Comparison of ENCODE assay signal across 18 cellular contexts in genomic region chr1:230199034-230199433, GRCh38.
A peak's percentile ranks its signal among the peaks of the same experiment; 100 is the strongest.
DNase-seq lines count a peak whose midpoint lies in the region; ATAC-seq and TF ChIP-seq lines count a peak whose summit lies in the region.
"Had no signal": no experiment of that assay in that cellular context is flagged by ENCODE, and none has a peak within 500 bp of the region (broad histone marks: within the 10 kb centered on the region; RNA-seq: fewer than 3 reads in every experiment).

No MANE protein-coding gene starts in this region.

- POLR2A ChIA-PET in HEK293 (lab: Yijun Ruan, JAX) = no interaction called here

- H3K27me3 ChIP-seq in osteoblast (ENCODE audit: insufficient read depth, low read length) = no peaks in the 10 kb centered on the region
- H3K27me3 ChIP-seq: BLaER1 treated with 17β-estradiol and CSF1 and Interleukin-3, amounts not matched to agents 10 nM and 100 nM; Peyer's patch had no signal

- H3K4me3 ChIP-seq in HEK293 (ENCODE audit: low read depth, low read length) = no peak overlapping the region
- no peak overlapping the region for H3K4me3 ChIP-seq in osteoblast (ENCODE audit: insufficient read depth, low read length)
- H3K4me3 ChIP-seq: BLaER1 treated with 17β-estradiol and CSF1 and Interleukin-3, amounts not matched to agents 10 nM and 100 nM; Peyer's patch had no signal

- DNase-seq in chondrocyte (ENCODE audit: low spot score) (no peak), osteoblast (ENCODE audit: insufficient read length, low spot score, missing footprints) (peak; percentile 4), GM20000 (ENCODE audit: low spot score) (no peak)
- no peak for DNase-seq in stimulated activated naive CD4-positive, alpha-beta T cell treated with Interleukin-2 at 50 U/mL for 16 hours (lab: John Stamatoyannopoulos, UW)
- DNase-seq: CD4-positive, alpha-beta memory T cell; HFFc6; NCI-H1092 treated with DMSO at 0.1 percent for 48 hours; NCI-H1436 treated with DMSO at 0.1 percent for 48 hours; NCI-H1930; NCI-H226; NCI-H510A treated with DMSO at 0.1 percent for 48 hours; NCI-H82; Peyer's patch had no signal

- H3K27ac ChIP-seq in HEK293 (ENCODE audit: extremely low read depth, low read depth, low read length) (no peak overlapping the region), KOPT-K1 (ENCODE audit: low read depth, low read length, poor library complexity, severe bottlenecking) (peak overlapping the region; percentile 26), osteoblast (ENCODE audit: low read depth, low read length) (no peak overlapping the region)
- H3K27ac ChIP-seq: BLaER1 treated with 17β-estradiol and CSF1 and Interleukin-3, amounts not matched to agents 10 nM and 100 nM; Peyer's patch had no signal

- no peak overlapping the region for H3K4me2 ChIP-seq in osteoblast (ENCODE audit: insufficient read depth, low read length)
- H3K4me2 ChIP-seq: BLaER1 treated with 17β-estradiol and CSF1 and Interleukin-3, amounts not matched to agents 10 nM and 100 nM had no signal

- H3K36me3 ChIP-seq in HEK293 (ENCODE audit: control insufficient read depth in 2 of 2, insufficient read depth in 1 of 2, low read length in 2 of 2) (peaks cover 0 to 6% of the 10 kb centered on the region in 2 experiments; a peak in 2 of 3 replicates), KOPT-K1 (ENCODE audit: insufficient read depth, low read length) (peaks cover 80% of the 10 kb centered on the region), osteoblast (ENCODE audit: insufficient read depth, low read length) (peaks cover 12% of the 10 kb centered on the region)

- H3K9me3 ChIP-seq in HEK293 (ENCODE audit: control insufficient read depth, insufficient read depth, low read depth, low read length) (no peaks in the 10 kb centered on the region), KOPT-K1 (ENCODE audit: insufficient read depth, low read length, poor library complexity, severe bottlenecking) (no peaks in the 10 kb centered on the region), osteoblast (ENCODE audit: low read depth, low read length) (no peaks in the 10 kb centered on the region)
- H3K9me3 ChIP-seq: BLaER1 treated with 17β-estradiol and CSF1 and Interleukin-3, amounts not matched to agents 10 nM and 100 nM; Peyer's patch had no signal

- no peak for ATAC-seq in HG02623 (IDR thresholded peaks at IDR 0.05; ENCODE audit: unreplicated experiment)
- ATAC-seq: SK-N-SH treated with all-trans-retinoic acid at 6 μM for 48 hours had no signal

- H3K27me3 Mint-ChIP-seq in chondrocyte (ENCODE audit: low read depth) = no peaks in the 10 kb centered on the region
- H3K27me3 Mint-ChIP-seq: CD4-positive, alpha-beta memory T cell had no signal

- H3K4me1 ChIP-seq in HEK293 (ENCODE audit: control insufficient read depth, insufficient read depth, low read length) (no peaks in the 10 kb centered on the region), osteoblast (ENCODE audit: insufficient read depth, low read length) (no peaks in the 10 kb centered on the region)
- H3K4me1 ChIP-seq: Peyer's patch had no signal

- no peaks in the 10 kb centered on the region for H3K9me3 Mint-ChIP-seq in chondrocyte (ENCODE audit: low read depth)
- H3K9me3 Mint-ChIP-seq: CD4-positive, alpha-beta memory T cell; HFFc6 had no signal

- peaks cover 17% of the 10 kb centered on the region for H3K4me1 Mint-ChIP-seq in chondrocyte (ENCODE audit: low read depth)

- CTCF ChIA-PET in HEK293 (lab: Yijun Ruan, JAX) = interaction anchor here (0.6 to 1.1 kb wide), 4 partner anchors 68 to 1010 kb away, joined by 3 read pairs; partner anchors contain the start of gene ABCB10

- H3K79me2 ChIP-seq in osteoblast (ENCODE audit: insufficient read depth, low read length) = peaks cover 65% of the 10 kb centered on the region

- no peak for TF ChIP-seq CTCF in HEK293 (tag by site-specific recombination; IDR thresholded peaks at IDR 0.05)
- no peak for TF ChIP-seq CTCF in chondrocyte (IDR thresholded peaks at IDR 0.05)
- no peak for TF ChIP-seq CTCF in osteoblast (IDR thresholded peaks at IDR 0.05; ENCODE audit: extremely low read depth, low read depth, low read length)
- no peak for TF ChIP-seq CTCF in GM20000 (IDR thresholded peaks at IDR 0.05; ENCODE audit: extremely low read depth, missing control alignments)

- H3K36me3 Mint-ChIP-seq in chondrocyte (ENCODE audit: low read depth) = peaks cover 10% of the 10 kb centered on the region

- H4K20me1 ChIP-seq in osteoblast (ENCODE audit: insufficient read depth, low read length) = peaks cover 51% of the 10 kb centered on the region

- H3K4me3 Mint-ChIP-seq in chondrocyte (ENCODE audit: unreplicated experiment) = no peak overlapping the region
- H3K4me3 Mint-ChIP-seq: CD4-positive, alpha-beta memory T cell; HFFc6 had no signal

- peak overlapping the region; percentile 23 for H3K27ac Mint-ChIP-seq in chondrocyte (ENCODE audit: unreplicated experiment)
- H3K27ac Mint-ChIP-seq: HFFc6 had no signal

- H2AFZ ChIP-seq in osteoblast (ENCODE audit: low read length) = no peak overlapping the region

TF ChIP-seq in HEK293, 187 proteins besides CTCF, POLR2A, EP300 and RAD21:
- TF ChIP-seq ZNF449 (tag by site-specific recombination; IDR thresholded peaks at IDR 0.05) (peak; percentile 72; the same call in 1 of the 2 replicates), HIC1 (tag by site-specific recombination; IDR thresholded peaks at IDR 0.05) (no peak)
TF ChIP-seq in HEK293: peak in this region for 1.
